8 cellular contexts compared by ENCODE assay signal in genomic region chr1:235642021-235642942, GRCh38. TPM values are rescaled to one million over a fixed set of nuclear protein-coding genes. Genes with fewer than 3 reads are reported as not detected.
DNase-seq lines count a peak whose midpoint lies in the region; ATAC-seq and TF ChIP-seq lines count a peak whose summit lies in the region.

No MANE protein-coding gene starts in this region.

- H3K4me2 ChIP-seq in PC-3 (ENCODE audit: low read length), result peak overlapping the region; percentile 95

- H2AFZ ChIP-seq in PC-3 (ENCODE audit: low read length), result peak overlapping the region; percentile 73

- H3F3A ChIP-seq in PC-3 (ENCODE audit: low read length, unreplicated experiment), result no peaks in the 10 kb centered on the region

- H3K4me1 ChIP-seq in PC-3 (ENCODE audit: insufficient read depth, low read length), result 0 out of 2 replicates have a peak, but pooled peaks cover 3% of the 10 kb centered on the region

- peak; percentile 64 for ATAC-seq in GM18873 (IDR thresholded peaks at IDR 0.05; ENCODE audit: low FRiP score, unreplicated experiment)
- ATAC-seq in HG03280 (IDR thresholded peaks at IDR 0.05; ENCODE audit: unreplicated experiment), result peak; percentile 72
- ATAC-seq in PC-3, result peak; percentile 79
- ATAC-seq in stimulated activated naive CD8-positive, alpha-beta T cell treated with anti-CD3 and anti-CD28 coated beads, Interleukin-15, amount 100 ng/mL, for 72 hours, result peak; percentile 91

- H3K9me2 ChIP-seq in PC-3 (replicated peaks; ENCODE audit: low read length), result no peaks in the 10 kb centered on the region

- H3K4me3 Mint-ChIP-seq in stimulated activated naive CD8-positive, alpha-beta T cell treated with anti-CD3 and anti-CD28 coated beads, Interleukin-15, amount 100 ng/mL, for 72 hours, result peak overlapping the region; percentile 62 to 78

- H3K27me3 Mint-ChIP-seq in stimulated activated naive CD8-positive, alpha-beta T cell treated with anti-CD3 and anti-CD28 coated beads, Interleukin-15, amount 100 ng/mL, for 72 hours, result peaks cover 60% of the 10 kb centered on the region

- H3K9me3 ChIP-seq in PC-3 (ENCODE audit: low read length), result no peaks in the 10 kb centered on the region

- H3K9ac ChIP-seq in PC-3 (ENCODE audit: low read length), result no peak overlapping the region

- peak overlapping the region; percentile 83 to 89 for H3K27ac Mint-ChIP-seq in stimulated activated naive CD8-positive, alpha-beta T cell treated with anti-CD3 and anti-CD28 coated beads, Interleukin-15, amount 100 ng/mL, for 72 hours

- CTCF ChIA-PET in PC-3 (lab: Charles Lee), result no interaction called here

- H3K4me3 ChIP-seq in PC-3 (ENCODE audit: low read length), result peak overlapping the region; percentile 71

- TF ChIP-seq CTCF in PC-3 (conservative IDR thresholded peaks at IDR 0.05; ENCODE audit: low read depth, low read length), result no peak

- intact Hi-C loops in PC-3 (cut with micrococcal nuclease), result no loop called here

- DNase-seq in PC-3 (peak; percentile 61), lung microvascular endothelial cell (ENCODE audit: low read depth in 2 of 2) (peak; percentile 84 to 86), NCI-H128 (lab: John Stamatoyannopoulos, UW; ENCODE audit: unreplicated experiment) (no peak), superior temporal gyrus (ENCODE audit: extremely low spot score) (no peak)
- peak; percentile 68 for DNase-seq in activated effector memory CD4-positive, alpha-beta T cell treated with Interleukin-2 at 50 U/mL for 16 hours
- peak; percentile 79 to 88 for DNase-seq in stimulated activated naive CD8-positive, alpha-beta T cell treated with anti-CD3 and anti-CD28 coated beads, Interleukin-15, amount 100 ng/mL, for 72 hours

- H3K79me2 ChIP-seq in PC-3 (ENCODE audit: low read length), result no peaks in the 10 kb centered on the region

- H4K20me1 ChIP-seq in PC-3 (ENCODE audit: low read length), result no peaks in the 10 kb centered on the region

- POLR2A ChIA-PET in PC-3 (lab: Charles Lee; ENCODE audit: unreplicated experiment), result interaction anchor here (0.5 to 0.7 kb wide), 2 partner anchors 51 to 1271 kb away, joined by 3 read pairs; no protein-coding TSS in a partner anchor

- no peaks in the 10 kb centered on the region for H3K36me3 ChIP-seq in PC-3 (ENCODE audit: low read depth, low read length)

- BruUV-seq in PC-3 (replicated peaks; lab: Mats Ljungman, UMichigan), result no TSS peak

- H3K4me1 Mint-ChIP-seq in stimulated activated naive CD8-positive, alpha-beta T cell treated with anti-CD3 and anti-CD28 coated beads, Interleukin-15, amount 100 ng/mL, for 72 hours, result peaks cover 64% of the 10 kb centered on the region

- no peaks in the 10 kb centered on the region for H3K27me3 ChIP-seq in PC-3 (ENCODE audit: low read length)

- H3K27ac ChIP-seq in PC-3 (ENCODE audit: low read length), result 0 out of 2 replicates have a peak overlapping the region, but pooled peaks have one; percentile 31

- no peaks in the 10 kb centered on the region for H3K9me3 Mint-ChIP-seq in stimulated activated naive CD8-positive, alpha-beta T cell treated with anti-CD3 and anti-CD28 coated beads, Interleukin-15, amount 100 ng/mL, for 72 hours

RNA-seq across cellular contexts. Expression of gene GNG4, which starts 7.3 kb away (rescaled TPM):
- total RNA-seq in PC-3 (2014; rRNA removed), result 0.40 and 0.80 TPM in 2 replicates
- under 0.01 and 0.22 TPM in 2 replicates for total RNA-seq in lung microvascular endothelial cell

Comparison
In these comparisons a context has a peak if more than half of its experiments do, and no peak if none do; other contexts are left out.
1. DNase-seq: peak in PC-3 (single experiment), activated effector memory CD4-positive, alpha-beta T cell treated with Interleukin-2 at 50 U/mL for 16 hours (single experiment), lung microvascular endothelial cell (2 of 2) and stimulated activated naive CD8-positive, alpha-beta T cell treated with anti-CD3 and anti-CD28 coated beads, Interleukin-15, amount 100 ng/mL, for 72 hours (2 of 2); none in NCI-H128 (single experiment) and superior temporal gyrus (single experiment).
2. Peak in every context shown above with its lines, with median percentiles within 50 percentile points of each other: ATAC-seq.